16 cellular contexts compared by ENCODE assay signal in genomic region chr14:61416587-61416986, GRCh38.
DNase-seq lines count a peak whose midpoint lies in the region; ATAC-seq, FAIRE-seq and TF ChIP-seq lines count a peak whose summit lies in the region.
"Had no signal": no experiment of that assay in that cellular context is flagged by ENCODE, and none has a peak within 500 bp of the region (broad histone marks: within the 10 kb centered on the region; RNA-seq: fewer than 3 reads in every experiment).

No MANE protein-coding gene starts in this region.

- peak overlapping the region; percentile 15 for H3K4me3 Mint-ChIP-seq in activated CD4-positive, alpha-beta T cell treated with anti-CD3 and anti-CD28 coated beads for 36 hours
- H3K4me3 Mint-ChIP-seq in naive B cell = peak overlapping the region in 1 of 8 donors; percentile 44

- peaks cover 10% of the 10 kb centered on the region for H3K36me3 Mint-ChIP-seq in activated CD4-positive, alpha-beta T cell treated with anti-CD3 and anti-CD28 coated beads for 36 hours (ENCODE audit: low read depth)
- no peaks in the 10 kb centered on the region for H3K36me3 Mint-ChIP-seq in naive B cell

- ATAC-seq in activated CD4-positive, alpha-beta T cell treated with anti-CD3 and anti-CD28 coated beads for 36 hours = peak; percentile 27
- peak; percentile 40 to 46 for ATAC-seq in naive B cell (ENCODE audit: low read depth in 2 of 2)
- ATAC-seq in GM19395 (IDR thresholded peaks at IDR 0.05; ENCODE audit: unreplicated experiment) = no peak
- ATAC-seq: Right ventricle myocardium inferior had no signal

- intact Hi-C loops in activated CD4-positive, alpha-beta T cell treated with anti-CD3 and anti-CD28 coated beads for 36 hours (cut with DNase I, micrococcal nuclease) = no loop called here

- POLR2A ChIA-PET in activated CD4-positive, alpha-beta T cell treated with anti-CD3 and anti-CD28 coated beads for 36 hours (lab: Charles Lee) = no interaction called here

- H3K27ac Mint-ChIP-seq in activated CD4-positive, alpha-beta T cell treated with anti-CD3 and anti-CD28 coated beads for 36 hours = peak overlapping the region; percentile 86
- no peak overlapping the region for H3K27ac Mint-ChIP-seq in naive B cell

- CTCF ChIA-PET in activated CD4-positive, alpha-beta T cell treated with anti-CD3 and anti-CD28 coated beads for 36 hours (lab: Charles Lee) = interaction anchor here (0.6 to 1.3 kb wide), 5 partner anchors 15 to 135 kb away, joined by 3 to 4 read pairs (median 3); partner anchors contain the start of gene TMEM30B

- H3K4me1 Mint-ChIP-seq in activated CD4-positive, alpha-beta T cell treated with anti-CD3 and anti-CD28 coated beads for 36 hours = no peaks in the 10 kb centered on the region
- H3K4me1 Mint-ChIP-seq in naive B cell = peaks cover 4 to 8% (median 6%) of the 10 kb centered on the region in 3 donors

- no peaks in the 10 kb centered on the region for H3K27me3 Mint-ChIP-seq in activated CD4-positive, alpha-beta T cell treated with anti-CD3 and anti-CD28 coated beads for 36 hours
- H3K27me3 Mint-ChIP-seq in naive B cell = peaks cover 0 to 3% (median 2%) of the 10 kb centered on the region in 3 donors

- FAIRE-seq in GM12891 (lab: Jason Lieb, UNC) = peak; percentile 23
- FAIRE-seq: H54, TTC549 had no signal

- TF ChIP-seq POLR2A in GM12891 (IDR thresholded peaks at IDR 0.05; ENCODE audit: low read depth, low read length) = no peak

- DNase-seq in activated CD4-positive, alpha-beta T cell treated with anti-CD3 and anti-CD28 coated beads for 36 hours = no peak
- no peak for DNase-seq in activated CD4-positive, alpha-beta T cell treated with anti-CD3 and anti-CD28 coated beads for 4 hours
- DNase-seq in GM12891 (ENCODE audit: insufficient read length, low spot score) (no peak), UCSD-AML1 (lab: John Stamatoyannopoulos, UW; ENCODE audit: unreplicated experiment) (peak; percentile 22), naive B cell (no peak), HK-2 (ENCODE audit: unreplicated experiment) (no peak), NCI-H2171 treated with DMSO at 0.1 percent for 48 hours (lab: John Stamatoyannopoulos, UW) (no peak)
- DNase-seq: activated CD8-positive, alpha-beta memory T cell treated with anti-CD3 and anti-CD28 coated beads, Interleukin-2, amount 50 U/mL, for 48 hours; dorsolateral prefrontal cortex; mesenchymal stem cell; NCI-H2029; NCI-H774 had no signal

- no peaks in the 10 kb centered on the region for H3K9me3 Mint-ChIP-seq in activated CD4-positive, alpha-beta T cell treated with anti-CD3 and anti-CD28 coated beads for 36 hours (ENCODE audit: low read depth)
- no peaks in the 10 kb centered on the region for H3K9me3 Mint-ChIP-seq in naive B cell

TF ChIP-seq in GM12891, 5 proteins besides CTCF, POLR2A, EP300 and RAD21:
- TF ChIP-seq SPI1 (IDR thresholded peaks at IDR 0.05; ENCODE audit: low read depth, low read length) = no peak
TF ChIP-seq in GM12891: peak in this region for 0.
